Comparison of ENCODE assay signal across 8 cellular contexts in the genomic region with DNA sequence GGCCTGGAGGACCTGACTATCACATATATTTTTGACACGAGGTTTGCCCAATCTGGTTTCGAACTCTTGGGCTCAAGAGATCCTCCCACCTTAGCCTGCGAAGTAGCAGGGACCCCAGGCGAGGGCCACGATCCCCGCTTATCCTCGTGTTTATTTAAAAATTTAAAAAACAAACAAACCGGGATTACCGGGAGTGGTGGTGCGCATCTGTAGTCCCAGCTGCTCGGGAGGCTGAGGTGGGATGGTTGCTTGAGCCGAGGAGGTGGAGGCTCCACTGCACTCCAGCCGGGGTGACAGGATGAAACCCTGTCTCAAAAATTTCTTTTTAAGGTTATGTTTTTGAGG. TPM values are rescaled to one million over a fixed set of nuclear protein-coding genes. Genes with fewer than 3 reads are reported as not detected.
DNase-seq lines count a peak whose midpoint lies in the region; ATAC-seq and TF ChIP-seq lines count a peak whose summit lies in the region.

No MANE protein-coding gene starts in this region.

- TF ChIP-seq CTCF in Calu3 (IDR thresholded peaks at IDR 0.05; ENCODE audit: unreplicated experiment) (no peak), OCI-LY7 (conservative IDR thresholded peaks at IDR 0.05; ENCODE audit: low read length) (no peak), osteoblast (IDR thresholded peaks at IDR 0.05; ENCODE audit: extremely low read depth, low read depth, low read length) (no peak)

- H3K27me3 Mint-ChIP-seq in Calu3 (ENCODE audit: unreplicated experiment), result no peaks in the 10 kb centered on the region

- H3K79me2 ChIP-seq in OCI-LY7 (ENCODE audit: insufficient read depth, low read depth, low read length), result peaks cover 18% of the 10 kb centered on the region
- H3K79me2 ChIP-seq in osteoblast (ENCODE audit: insufficient read depth, low read length), result peaks cover 19% of the 10 kb centered on the region

- peak overlapping the region; percentile 88 for H3K27ac Mint-ChIP-seq in Calu3 (ENCODE audit: unreplicated experiment)

- CTCF ChIA-PET in Calu3 (lab: Charles Lee), result interaction anchor here (1.5 kb wide), 1 partner anchor 62 kb away, joined by 7 read pairs; no protein-coding TSS in a partner anchor
- CTCF ChIA-PET in OCI-LY7 (lab: Charles Lee; ENCODE audit: unreplicated experiment), result no interaction called here

- H3K4me3 ChIP-seq in OCI-LY7 (ENCODE audit: low read depth, low read length, poor library complexity, severe bottlenecking) (peak overlapping the region; percentile 93), osteoblast (ENCODE audit: insufficient read depth, low read length) (peak overlapping the region; percentile 98)

- POLR2A ChIA-PET in OCI-LY7 (lab: Charles Lee), result interaction anchor here (0.6 to 1.4 kb wide), 2 partner anchors 62 to 249 kb away, joined by 3 to 4 read pairs; no protein-coding TSS in a partner anchor

- H3K4me1 ChIP-seq in OCI-LY7 (ENCODE audit: insufficient read depth, low read length, poor library complexity, severe bottlenecking) (peaks cover 16% of the 10 kb centered on the region), osteoblast (ENCODE audit: insufficient read depth, low read length) (peaks cover 15% of the 10 kb centered on the region)

- H3K36me3 Mint-ChIP-seq in Calu3 (ENCODE audit: insufficient read depth, unreplicated experiment), result peaks cover 26% of the 10 kb centered on the region

- no peaks in the 10 kb centered on the region for H3K9me3 Mint-ChIP-seq in Calu3 (ENCODE audit: low read depth, unreplicated experiment)

- H3K36me3 ChIP-seq in OCI-LY7 (ENCODE audit: insufficient read depth, low read length) (peaks cover 32% of the 10 kb centered on the region), osteoblast (ENCODE audit: insufficient read depth, low read length) (peaks cover 19% of the 10 kb centered on the region)

- no peak for ATAC-seq in GM19395 (IDR thresholded peaks at IDR 0.05; ENCODE audit: unreplicated experiment)
- ATAC-seq in GM18498 (IDR thresholded peaks at IDR 0.05; ENCODE audit: unreplicated experiment), result no peak

- intact Hi-C loops in Calu3 (cut with micrococcal nuclease; ENCODE audit: unreplicated experiment) (no loop called here), OCI-LY7 (cut with micrococcal nuclease; ENCODE audit: unreplicated experiment) (no loop called here)

- no peaks in the 10 kb centered on the region for H3K27me3 ChIP-seq in osteoblast (ENCODE audit: insufficient read depth, low read length)

- no peaks in the 10 kb centered on the region for H3K9me2 ChIP-seq in OCI-LY7 (ENCODE audit: insufficient read depth, low read length)

- H4K20me1 ChIP-seq in OCI-LY7 (ENCODE audit: insufficient read depth, low read length) (no peaks in the 10 kb centered on the region), osteoblast (ENCODE audit: insufficient read depth, low read length) (no peaks in the 10 kb centered on the region)

- no peaks in the 10 kb centered on the region for H3K4me1 Mint-ChIP-seq in Calu3 (ENCODE audit: low read depth, unreplicated experiment)

- DNase-seq in Calu3, result no peak
- DNase-seq in OCI-LY7 (ENCODE audit: low spot score), result no peak
- no peak for DNase-seq in epithelial cell of prostate (ENCODE audit: low read depth, low spot score)
- no peak for DNase-seq in osteoblast (ENCODE audit: insufficient read length, low spot score, missing footprints)
- no peak for DNase-seq in CD1c-positive myeloid dendritic cell (ENCODE audit: extremely low spot score)
- DNase-seq in putamen (ENCODE audit: low spot score), result no peak

- no TSS peak for BruUV-seq in Calu3 (replicated peaks; lab: Mats Ljungman, UMichigan)
- BruUV-seq in OCI-LY7 (replicated peaks; lab: Mats Ljungman, UMichigan), result no TSS peak

- H3K9me3 ChIP-seq in OCI-LY7 (ENCODE audit: low read length), result no peaks in the 10 kb centered on the region
- no peaks in the 10 kb centered on the region for H3K9me3 ChIP-seq in osteoblast (ENCODE audit: low read depth, low read length)

- peak overlapping the region; percentile 71 for H3K4me3 Mint-ChIP-seq in Calu3 (ENCODE audit: low read depth, unreplicated experiment)

- H3K4me2 ChIP-seq in OCI-LY7 (ENCODE audit: low read length) (peak overlapping the region; percentile 74), osteoblast (ENCODE audit: insufficient read depth, low read length) (peak overlapping the region; percentile 79)

- H3K27ac ChIP-seq in OCI-LY7 (ENCODE audit: low read depth, low read length, poor library complexity, severe bottlenecking), result no peak overlapping the region
- peak overlapping the region; percentile 69 for H3K27ac ChIP-seq in epithelial cell of prostate
- peak overlapping the region; percentile 74 for H3K27ac ChIP-seq in osteoblast (ENCODE audit: low read depth, low read length)

- H2AFZ ChIP-seq in OCI-LY7 (ENCODE audit: low read length) (peak overlapping the region; percentile 97), osteoblast (ENCODE audit: low read length) (peak overlapping the region; percentile 94)

RNA-seq across cellular contexts. Expression of a gene that starts 0.5 kb away (rescaled TPM):
- total RNA-seq in Calu3 (2022), result 50.8 and 56.4 TPM in 2 replicates
- 75.1 and 117 TPM in 2 replicates for total RNA-seq in OCI-LY7 (2014; rRNA removed; shearing (Covaris generic))
- 91.9 and 95.1 TPM in 2 replicates for total RNA-seq in OCI-LY7 (2022)
- total RNA-seq in osteoblast, result 43.4 and 49.5 TPM in 2 replicates

RNA-seq across cellular contexts. Expression of a gene that starts 40.3 kb away (rescaled TPM):
- total RNA-seq in Calu3 (2022) (70.5 and 82.7 TPM in 2 replicates), OCI-LY7 (2022) (185 and 208 TPM in 2 replicates), osteoblast (21.0 and 24.2 TPM in 2 replicates)
- total RNA-seq in OCI-LY7 (2014; rRNA removed; shearing (Covaris generic)), result 52.4 and 65.2 TPM in 2 replicates

RNA-seq across cellular contexts. Expression of a gene that starts 53.1 kb away (rescaled TPM):
- total RNA-seq in Calu3 (2022), result not detected in 2 replicates
- total RNA-seq in OCI-LY7 (2014; rRNA removed; shearing (Covaris generic)), result not detected in 2 replicates
- 0.38 and 0.55 TPM in 2 replicates for total RNA-seq in OCI-LY7 (2022)
- not detected in 2 replicates for total RNA-seq in osteoblast
